Comparison of ENCODE assay signal across 8 cellular contexts in genomic region chr15:68580026-68580882, GRCh38. TPM values are rescaled to one million over a fixed set of nuclear protein-coding genes. Genes with fewer than 3 reads are reported as not detected.
DNase-seq lines count a peak whose midpoint lies in the region; ATAC-seq and TF ChIP-seq lines count a peak whose summit lies in the region.

No MANE protein-coding gene starts in this region.

- peak overlapping the region; percentile 39 for H3K4me3 ChIP-seq in retinal pigment epithelial cell (ENCODE audit: low read length)

- H3K4me3 Mint-ChIP-seq in Calu3 (ENCODE audit: low read depth, unreplicated experiment) (peak overlapping the region; percentile 72), activated B cell treated with CpG ODN at 0.5 μM for 24 hours (peak overlapping the region; percentile 77)

- BruUV-seq in Calu3 (replicated peaks; lab: Mats Ljungman, UMichigan): no TSS peak

- peaks cover 15% of the 10 kb centered on the region for H3K36me3 Mint-ChIP-seq in Calu3 (ENCODE audit: insufficient read depth, unreplicated experiment)
- no peaks in the 10 kb centered on the region for H3K36me3 Mint-ChIP-seq in activated B cell treated with CpG ODN at 0.5 μM for 24 hours (ENCODE audit: low read depth)

- H3K27me3 Mint-ChIP-seq in Calu3 (ENCODE audit: unreplicated experiment) (peaks cover 61% of the 10 kb centered on the region), activated B cell treated with CpG ODN at 0.5 μM for 24 hours (peaks cover 10% of the 10 kb centered on the region)

- DNase-seq in Calu3: no peak
- no peak for DNase-seq in activated B cell treated with CpG ODN at 0.5 μM for 24 hours
- peak; percentile 71 for DNase-seq in left ventricle myocardium superior
- no peak for DNase-seq in retinal pigment epithelial cell (ENCODE audit: low read depth)
- DNase-seq in NCI-H2196 treated with DMSO at 0.1 percent for 48 hours (lab: John Stamatoyannopoulos, UW; ENCODE audit: unreplicated experiment): no peak
- DNase-seq in OCI-M1 (lab: John Stamatoyannopoulos, UW): no peak

- CTCF ChIA-PET in Calu3 (lab: Charles Lee) (interaction anchor here (1.3 kb wide), 1 partner anchor 31 kb away, joined by 3 read pairs; no protein-coding TSS in a partner anchor), activated B cell treated with CpG ODN at 0.5 μM for 24 hours (lab: Charles Lee) (interaction anchor here (1.0 to 1.9 kb wide), 3 partner anchors 20 to 30 kb away, joined by 3 to 6 read pairs (median 3); no protein-coding TSS in a partner anchor)

- ATAC-seq in activated B cell treated with CpG ODN at 0.5 μM for 24 hours (ENCODE audit: low read depth): no peak
- ATAC-seq in left ventricle myocardium superior: peak; percentile 44
- no peak for ATAC-seq in HG02642 (IDR thresholded peaks at IDR 0.05; ENCODE audit: poor library complexity, unreplicated experiment)
- no peak for ATAC-seq in HG02884 (IDR thresholded peaks at IDR 0.05; ENCODE audit: unreplicated experiment)

- intact Hi-C loops in Calu3 (cut with micrococcal nuclease; ENCODE audit: unreplicated experiment): no loop called here
- intact Hi-C loops in activated B cell treated with CpG ODN at 0.5 μM for 24 hours (cut with micrococcal nuclease): no loop called here
- intact Hi-C loops in left ventricle myocardium superior (cut with micrococcal nuclease): no loop called here

- H3K9me3 Mint-ChIP-seq in Calu3 (ENCODE audit: low read depth, unreplicated experiment): no peaks in the 10 kb centered on the region
- no peaks in the 10 kb centered on the region for H3K9me3 Mint-ChIP-seq in activated B cell treated with CpG ODN at 0.5 μM for 24 hours

- POLR2A ChIA-PET in activated B cell treated with CpG ODN at 0.5 μM for 24 hours (lab: Charles Lee): interaction anchor here (0.7 to 3.1 kb wide), 3 partner anchors 52 to 239 kb away, joined by 3 to 8 read pairs (median 4); no protein-coding TSS in a partner anchor

- H3K27ac Mint-ChIP-seq in Calu3 (ENCODE audit: unreplicated experiment) (no peak overlapping the region), activated B cell treated with CpG ODN at 0.5 μM for 24 hours (peak overlapping the region; percentile 2)

- H3K4me1 Mint-ChIP-seq in Calu3 (ENCODE audit: low read depth, unreplicated experiment) (peaks cover 14% of the 10 kb centered on the region), activated B cell treated with CpG ODN at 0.5 μM for 24 hours (peaks cover 34% of the 10 kb centered on the region)

- TF ChIP-seq CTCF in Calu3 (IDR thresholded peaks at IDR 0.05; ENCODE audit: unreplicated experiment) (no peak), activated B cell treated with CpG ODN at 0.5 μM for 24 hours (IDR thresholded peaks at IDR 0.05) (no peak), retinal pigment epithelial cell (conservative IDR thresholded peaks at IDR 0.05; ENCODE audit: low read depth, low read length) (no peak)

RNA-seq across cellular contexts. Expression of gene CORO2B, which starts 1.5 kb away (rescaled TPM):
- total RNA-seq in Calu3 (2022) (0.14 and 0.15 TPM in 2 replicates), activated B cell treated with CpG ODN at 0.5 μM for 24 hours (0.64 and 1.0 TPM in 2 replicates), left ventricle myocardium superior (5.9 TPM)
